In the genomic region with DNA sequence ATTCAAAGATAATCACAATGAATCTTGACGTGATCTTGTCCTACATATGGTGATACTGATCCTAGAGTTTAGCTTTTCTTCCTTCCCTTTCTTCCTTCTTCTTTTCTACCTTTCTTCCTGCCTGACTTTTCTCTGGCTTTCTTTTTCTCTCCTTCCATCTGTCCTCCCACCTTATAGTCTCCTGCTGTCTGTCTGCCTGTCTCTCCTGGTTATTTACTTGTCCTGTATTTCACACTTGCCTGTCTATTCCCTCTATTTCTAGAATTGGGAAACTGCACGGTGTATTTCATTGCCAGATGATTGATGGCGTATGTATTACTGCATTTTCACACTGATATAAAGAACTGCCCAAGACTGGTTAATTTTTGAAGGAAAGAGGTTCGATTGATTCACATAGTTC, we compare ENCODE assay signal across 9 cellular contexts.
"Had no signal": no experiment of that assay in that cellular context is flagged by ENCODE, and none has a peak within 500 bp of the region (broad histone marks: within the 10 kb centered on the region; RNA-seq: fewer than 3 reads in every experiment).

No MANE protein-coding gene starts in this region.

- FAIRE-seq: HTR-8/SVneo had no signal

- H3K27ac Mint-ChIP-seq: HFFc6, IgD-negative memory B cell had no signal

- ATAC-seq: HCT116 had no signal

- H3K27me3 Mint-ChIP-seq: IgD-negative memory B cell had no signal

- H3K36me3 ChIP-seq: HAP-1 had no signal

- H2AFZ ChIP-seq: GM23248 had no signal

- H3K9ac ChIP-seq: GM23248 had no signal

- H3K27ac ChIP-seq: GM23248 had no signal

- H3K4me3 ChIP-seq: GM23248, HAP-1 had no signal

- H3K4me3 Mint-ChIP-seq: HFFc6, IgD-negative memory B cell had no signal

- H3K4me1 ChIP-seq: HAP-1 had no signal

- H3K4me1 Mint-ChIP-seq: IgD-negative memory B cell had no signal

- DNase-seq: GM23248, GOT3, H7, HFFc6, KBM-7 had no signal
